8 cellular contexts compared by ENCODE assay signal in the genomic region with DNA sequence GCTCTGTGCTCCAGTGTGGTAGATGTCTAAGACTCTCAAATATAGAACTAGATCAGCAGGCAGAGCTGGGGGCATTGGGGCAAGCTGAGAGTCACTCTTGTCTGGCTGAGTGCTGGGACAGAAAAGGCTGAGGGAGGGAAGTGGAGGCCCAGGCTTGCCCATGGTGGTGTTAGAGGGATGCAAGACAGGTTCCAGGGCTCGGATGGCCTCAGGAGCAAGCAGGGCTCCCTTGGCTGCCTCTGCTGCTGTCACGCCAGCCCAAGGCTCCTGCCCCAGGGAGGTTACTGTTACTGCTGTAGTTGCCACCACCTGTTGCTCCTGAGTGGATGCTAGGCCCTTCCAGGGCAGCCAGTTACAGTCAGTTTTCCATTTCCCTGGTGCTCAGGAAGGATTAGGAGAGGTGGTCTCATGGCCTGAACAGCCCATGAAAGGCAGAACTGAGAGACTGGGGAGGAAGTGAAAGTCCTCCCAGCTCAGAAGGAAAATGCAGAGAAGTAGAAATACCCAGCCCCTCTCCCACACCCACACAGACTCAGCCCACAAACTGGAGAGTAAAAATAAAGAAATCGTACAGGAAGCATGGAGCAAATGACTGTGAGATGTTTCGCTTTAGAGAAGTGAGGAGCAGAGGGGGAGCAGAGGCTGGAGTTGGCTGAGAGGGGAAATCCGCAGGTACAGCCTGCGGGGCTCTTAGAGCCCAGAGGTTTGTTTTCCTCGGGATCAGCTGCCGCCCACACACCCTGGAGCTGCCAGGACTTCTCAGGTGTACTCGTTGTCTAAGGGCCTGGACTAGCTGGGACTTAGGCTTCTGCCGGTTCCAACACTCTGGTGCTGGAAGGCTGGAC. TPM values are rescaled to one million over a fixed set of nuclear protein-coding genes. Genes with fewer than 3 reads are reported as not detected.
DNase-seq lines count a peak whose midpoint lies in the region; ATAC-seq, FAIRE-seq and TF ChIP-seq lines count a peak whose summit lies in the region.

No MANE protein-coding gene starts in this region.

- H3K4me1 ChIP-seq in CD8-positive, alpha-beta memory T cell (ENCODE audit: insufficient read depth, low read length), result peaks cover 78% of the 10 kb centered on the region
- peaks cover 12 to 31% of the 10 kb centered on the region in 2 donors for H3K4me1 ChIP-seq in kidney (ENCODE audit: control insufficient read depth in 1 of 2, insufficient read depth in 1 of 2, low read depth in 1 of 2, low read length in 2 of 2)

- H3K36me3 Mint-ChIP-seq in CD8-positive, alpha-beta memory T cell, result no peaks in the 10 kb centered on the region

- peak overlapping the region; percentile 16 to 91 for H3K9ac ChIP-seq in kidney (ENCODE audit: low read length in 2 of 2)

- DNase-seq in CD8-positive, alpha-beta memory T cell, result peak in 1 of 5 donors; percentile 35
- DNase-seq in activated T-cell treated with anti-CD3 and anti-CD28 coated beads, Interleukin-2, amount 50 U/mL, for 1 hour, result peak; percentile 44
- DNase-seq in kidney (no peak), occipital lobe (lab: John Stamatoyannopoulos, UW) (no peak)
- peak; percentile 38 for DNase-seq in stimulated activated CD8-positive, alpha-beta memory T cell treated with anti-CD3 and anti-CD28 coated beads, Interleukin-4, amount 100 ng/mL, for 24 hours (ENCODE audit: low read depth)
- DNase-seq in activated CD4-positive, CD25-positive, alpha-beta regulatory T cell (lab: John Stamatoyannopoulos, UW), result no peak

- peak; percentile 25 for ATAC-seq in HG03196 (IDR thresholded peaks at IDR 0.05; ENCODE audit: unreplicated experiment)
- ATAC-seq in GM19035 (IDR thresholded peaks at IDR 0.05; ENCODE audit: unreplicated experiment), result no peak

- no peaks in the 10 kb centered on the region for H3K9me3 ChIP-seq in CD8-positive, alpha-beta memory T cell (ENCODE audit: low read length)
- no peaks in the 10 kb centered on the region for H3K9me3 ChIP-seq in kidney (ENCODE audit: control insufficient read depth in 1 of 2, low read length in 2 of 2)

- intact Hi-C loops in kidney (cut with DNase I), result no loop called here

- H3K27ac ChIP-seq in CD8-positive, alpha-beta memory T cell (ENCODE audit: low read depth, low read length), result no peak overlapping the region
- peak overlapping the region; percentile 94 to 97 for H3K27ac ChIP-seq in kidney (ENCODE audit: low read depth in 2 of 2, low read length in 2 of 2)

- POLR2A ChIA-PET in CD8-positive, alpha-beta memory T cell (lab: Charles Lee), result no interaction called here

- no peaks in the 10 kb centered on the region for H3K27me3 ChIP-seq in CD8-positive, alpha-beta memory T cell (ENCODE audit: insufficient read depth, low read length, poor library complexity, severe bottlenecking)

- H3K27ac Mint-ChIP-seq in CD8-positive, alpha-beta memory T cell, result peak overlapping the region; percentile 71 to 97 (median 82)

- H3K36me3 ChIP-seq in CD8-positive, alpha-beta memory T cell (ENCODE audit: insufficient read depth, low read length), result no peaks in the 10 kb centered on the region
- H3K36me3 ChIP-seq in kidney (ENCODE audit: control insufficient read depth in 1 of 2, insufficient read depth in 2 of 2, low read length in 2 of 2), result no peaks in the 10 kb centered on the region

- FAIRE-seq in kidney (lab: Jason Lieb, UNC), result no peak

- H3K4me3 Mint-ChIP-seq in CD8-positive, alpha-beta memory T cell, result peak overlapping the region; percentile 83 to 92 (median 88)

- no peaks in the 10 kb centered on the region for H3K9me3 Mint-ChIP-seq in CD8-positive, alpha-beta memory T cell

- peaks cover 69 to 82% (median 80%) of the 10 kb centered on the region in 3 donors for H3K4me1 Mint-ChIP-seq in CD8-positive, alpha-beta memory T cell

- peaks cover 0 to 2% of the 10 kb centered on the region in 2 donors for H3K27me3 Mint-ChIP-seq in CD8-positive, alpha-beta memory T cell

- CTCF ChIA-PET in CD8-positive, alpha-beta memory T cell (lab: Charles Lee), result interaction anchor here (0.6 kb wide), 1 partner anchor 20 kb away, joined by 3 read pairs; no protein-coding TSS in a partner anchor

- peak overlapping the region; percentile 67 for H3K4me3 ChIP-seq in CD8-positive, alpha-beta memory T cell (ENCODE audit: low read length)
- H3K4me3 ChIP-seq in kidney (ENCODE audit: low read length in 2 of 2), result peak overlapping the region; percentile 74 to 80

- TF ChIP-seq CTCF in kidney (IDR thresholded peaks at IDR 0.05; ENCODE audit: borderline replicate concordance, extremely low read depth, insufficient read depth), result no peak

RNA-seq across cellular contexts. Expression of gene IL6R, which starts 2.1 kb away (rescaled TPM):
- total RNA-seq in CD8-positive, alpha-beta memory T cell, result 1 to 10 TPM; 2.8 to 3.8 TPM
- 12.8 TPM for polyA plus RNA-seq in CD8-positive, alpha-beta memory T cell
- total RNA-seq in kidney, result 33.0 TPM
- polyA plus RNA-seq in kidney (ENCODE audit: insufficient read depth, low read depth, low replicate concordance), result 6.2 TPM
- 2.8 TPM for total RNA-seq in occipital lobe

Comparison
In these comparisons a context has a peak if more than half of its experiments do, and no peak if none do; other contexts are left out.
1. DNase-seq: peak in activated T-cell treated with anti-CD3 and anti-CD28 coated beads, Interleukin-2, amount 50 U/mL, for 1 hour (single experiment) and stimulated activated CD8-positive, alpha-beta memory T cell treated with anti-CD3 and anti-CD28 coated beads, Interleukin-4, amount 100 ng/mL, for 24 hours (single experiment); none in kidney (single experiment), activated CD4-positive, CD25-positive, alpha-beta regulatory T cell (0 of 4) and occipital lobe (single experiment).